Comparison of ENCODE assay signal across 24 cellular contexts in the genomic region with DNA sequence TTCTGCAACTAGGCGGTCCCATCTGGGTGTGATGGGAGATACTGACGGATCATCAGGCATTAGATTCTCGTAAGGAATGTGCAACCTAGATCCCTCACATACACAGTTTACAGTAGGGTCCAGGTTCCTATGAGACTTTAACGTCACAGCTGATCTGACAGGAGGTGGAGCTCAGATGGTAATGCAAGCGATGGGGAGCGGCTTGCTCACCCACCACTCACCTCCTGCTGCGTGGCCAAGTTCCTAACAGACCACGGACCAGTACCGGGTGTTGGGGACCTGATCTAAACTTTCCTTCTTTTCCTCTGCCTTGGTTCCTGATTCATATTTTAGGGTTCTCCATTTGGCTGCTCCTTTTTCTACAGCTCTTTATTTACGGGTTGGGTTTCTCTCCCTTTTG.
"Had no signal": no experiment of that assay in that cellular context is flagged by ENCODE, and none has a peak within 500 bp of the region (broad histone marks: within the 10 kb centered on the region; RNA-seq: fewer than 3 reads in every experiment).

No MANE protein-coding gene starts in this region.

- H3K27ac ChIP-seq: stomach, suprapubic skin, testis, thoracic aorta, thyroid gland, tibial artery, tibial nerve, transverse colon, upper lobe of left lung, upper lobe of right lung, uterus, vagina had no signal

- H3K4me3 ChIP-seq: stomach, suprapubic skin, testis, thoracic aorta, thyroid gland, tibial artery, tibial nerve, transverse colon, upper lobe of left lung, upper lobe of right lung, uterus, vagina had no signal

- H3K9me3 ChIP-seq: stomach, suprapubic skin, testis, thoracic aorta, thyroid gland, tibial artery, tibial nerve, transverse colon, upper lobe of left lung, upper lobe of right lung, uterus, vagina had no signal

- DNase-seq: stimulated activated CD4-positive, alpha-beta T cell treated with anti-CD3 and anti-CD28 coated beads, Interleukin-2, amount 100 ng/mL, for 48 hours; stimulated activated CD4-positive, alpha-beta T cell treated with anti-CD3 and anti-CD28 coated beads, Interleukin-4, amount 100 ng/mL, for 1 hour; stimulated activated CD4-positive, alpha-beta T cell treated with anti-CD3 and anti-CD28 coated beads, Interleukin-4, amount 100 ng/mL, for 24 hours; stimulated activated CD4-positive, alpha-beta T cell treated with anti-CD3 and anti-CD28 coated beads, Interleukin-4, amount 100 ng/mL, for 4 hours; stimulated activated CD8-positive, alpha-beta memory T cell treated with anti-CD3 and anti-CD28 coated beads, Interleukin-4, amount 100 ng/mL, for 48 hours; stimulated activated naive B cell treated with anti-CD40 and anti-IgM and Interleukin-4, amounts not matched to agents 10 μg/mL and 1 μg/mL and 100 μg/mL, for 72 hours; stimulated activated naive CD4-positive, alpha-beta T cell; stimulated activated naive CD4-positive, alpha-beta T cell treated with Interleukin-2 at 50 U/mL for 16 hours; stimulated activated naive CD8-positive, alpha-beta T cell treated with anti-CD3 and anti-CD28 coated beads, Interleukin-15, amount 100 ng/mL, for 72 hours; stimulated activated naive CD8-positive, alpha-beta T cell treated with anti-CD3 and anti-CD28 coated beads, Interleukin-15, Interleukin-2, amounts not matched to agents 100 U/mL and 50 U/mL, for 24 hours; stomach; substantia nigra; testis; thyroid gland; tibial artery; transverse colon; trophoblast cell; upper lobe of left lung; upper lobe of right lung; uterus had no signal

- H3K36me3 ChIP-seq: stomach, suprapubic skin, thoracic aorta, thyroid gland, tibial artery, tibial nerve, transverse colon, upper lobe of left lung, upper lobe of right lung, uterus, vagina had no signal

- H3K4me1 ChIP-seq: stomach, testis, thyroid gland, tibial nerve, transverse colon, upper lobe of right lung, uterus, vagina had no signal
